ENCODE assay signal across 14 cellular contexts in the genomic region with DNA sequence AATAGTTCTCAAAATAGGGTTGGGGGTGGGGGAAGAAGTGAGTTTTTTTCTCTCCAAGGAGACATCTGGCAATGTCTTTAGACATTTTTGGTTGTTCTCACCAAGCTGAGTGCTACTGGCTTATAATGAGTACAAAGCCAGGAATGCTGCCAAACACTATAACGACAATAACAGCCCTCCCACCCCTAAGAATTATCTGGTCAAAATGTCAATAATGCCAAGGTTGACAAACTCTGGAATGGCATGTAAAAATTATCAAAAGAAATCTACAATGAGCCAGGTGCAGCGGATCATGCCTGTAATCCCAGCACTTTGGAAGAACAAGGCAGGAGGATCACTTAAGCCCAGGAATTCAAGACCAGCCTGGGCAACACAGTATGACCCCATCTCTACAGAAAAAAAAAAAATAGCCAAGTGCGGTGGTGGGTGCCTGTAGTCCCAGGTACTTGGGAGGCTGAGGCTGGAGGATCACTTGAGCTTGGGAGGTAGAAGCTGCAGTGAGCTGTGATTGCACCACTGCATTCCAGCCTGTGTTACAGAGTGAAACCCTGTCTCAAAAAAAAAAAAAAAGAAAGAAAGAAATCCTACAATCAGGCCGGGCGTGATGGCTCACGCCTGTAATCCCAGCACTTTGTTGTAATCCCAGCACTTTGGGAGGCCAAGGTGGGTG. TPM values are rescaled to one million over a fixed set of nuclear protein-coding genes. Genes with fewer than 3 reads are reported as not detected.
DNase-seq lines count a peak whose midpoint lies in the region; ATAC-seq lines count a peak whose summit lies in the region.
"Had no signal": no experiment of that assay in that cellular context is flagged by ENCODE, and none has a peak within 500 bp of the region (broad histone marks: within the 10 kb centered on the region; RNA-seq: fewer than 3 reads in every experiment).

No MANE protein-coding gene starts in this region.

- no peak overlapping the region for H2BK5ac ChIP-seq in mesendoderm (ENCODE audit: low read length)

- no peak overlapping the region for H2AFZ ChIP-seq in GM23248

- no peak overlapping the region for H2BK15ac ChIP-seq in mesendoderm (replicated peaks; ENCODE audit: low read depth)

- H4K5ac ChIP-seq in mesendoderm (ENCODE audit: low read length): no peak overlapping the region

- H3K18ac ChIP-seq in mesendoderm (ENCODE audit: low read length): no peak overlapping the region

- no peak overlapping the region for H2BK120ac ChIP-seq in mesendoderm (ENCODE audit: low read depth, low read length)

- no peak overlapping the region for H3K4me3 ChIP-seq in BLaER1 treated with 17β-estradiol and CSF1 and Interleukin-3, amounts not matched to agents 10 nM and 100 nM
- H3K4me3 ChIP-seq in GM23248: no peak overlapping the region
- no peak overlapping the region for H3K4me3 ChIP-seq in mesendoderm (ENCODE audit: low read length)

- DNase-seq in GM23248 (no peak), astrocyte of the hippocampus (ENCODE audit: low read depth, low spot score) (peak; percentile 7), mesendoderm (peak; percentile 5), NCI-H2107 (lab: John Stamatoyannopoulos, UW) (no peak)
- DNase-seq in stimulated activated CD4-positive, alpha-beta T cell treated with anti-CD3 and anti-CD28 coated beads, Interleukin-2, amount 100 ng/mL, for 48 hours: no peak
- DNase-seq: activated CD4-positive, alpha-beta T cell treated with anti-CD3 and anti-CD28 coated beads for 36 hours; DMS53; Kasumi-1; NCI-H1436; NCI-H345; SHP77 had no signal

- in situ Hi-C loops in GM23248 (cut with MboI): no loop called here

- peaks cover 15 to 56% (median 42%) of the 10 kb centered on the region in 11 experiments; a peak in 17 of 22 replicates for H4K20me1 ChIP-seq in BLaER1 treated with 17β-estradiol and CSF1 and Interleukin-3, amounts not matched to agents 10 nM and 100 nM
- H4K20me1 ChIP-seq in GM23248 (ENCODE audit: insufficient read depth): no peaks in the 10 kb centered on the region

- no peak overlapping the region for H3K4ac ChIP-seq in mesendoderm (ENCODE audit: low read depth, low read length)

- H4K8ac ChIP-seq in mesendoderm (ENCODE audit: low read depth, low read length): no peak overlapping the region

- no peaks in the 10 kb centered on the region for H3K9me2 ChIP-seq in GM23248 (ENCODE audit: insufficient read depth)

- WGBS in GM23248 (ENCODE audit: low coverage in 1 of 2, low lambda C conversion rate in 2 of 2, missing lambda C conversion rate in 2 of 2), 2 experiments: 84 to 85% methylated on average over 6 of the region's 6 CpGs
- no CpG with 5 or more reads among the region's 6 CpGs for WGBS in mesendoderm (ENCODE audit: extremely low coverage, insufficient coverage, low lambda C conversion rate)

- no peak for ATAC-seq in GM18867 (IDR thresholded peaks at IDR 0.05; ENCODE audit: unreplicated experiment)
- ATAC-seq: activated CD4-positive, alpha-beta T cell treated with anti-CD3 and anti-CD28 coated beads for 36 hours; left lobe of liver had no signal

- H3K4me1 ChIP-seq in BLaER1 treated with 17β-estradiol and CSF1 and Interleukin-3, amounts not matched to agents 10 nM and 100 nM: peaks cover 20 to 38% (median 29%) of the 10 kb centered on the region in 10 experiments
- H3K4me1 ChIP-seq in GM23248 (ENCODE audit: insufficient read depth) (peaks cover 26% of the 10 kb centered on the region), mesendoderm (ENCODE audit: control insufficient read depth, low read depth, low read length) (no peaks in the 10 kb centered on the region)

- peaks cover 4% of the 10 kb centered on the region for H3K79me1 ChIP-seq in mesendoderm (ENCODE audit: low read length)

- H3K9ac ChIP-seq in BLaER1 treated with 17β-estradiol and CSF1 and Interleukin-3, amounts not matched to agents 10 nM and 100 nM: peak overlapping the region in 2 of 11 experiments; percentile 36 to 99; a peak in 5 of 22 replicates
- H3K9ac ChIP-seq in GM23248 (no peak overlapping the region), mesendoderm (ENCODE audit: low read length) (no peak overlapping the region)

- no peak overlapping the region for H3K27ac ChIP-seq in BLaER1 treated with 17β-estradiol and CSF1 and Interleukin-3, amounts not matched to agents 10 nM and 100 nM
- H3K27ac ChIP-seq in GM23248 (peak overlapping the region; percentile 97; the same call in 1 of the 2 replicates), mesendoderm (ENCODE audit: low read depth, low read length) (no peak overlapping the region)

- H3K9me3 ChIP-seq in BLaER1 treated with 17β-estradiol and CSF1 and Interleukin-3, amounts not matched to agents 10 nM and 100 nM (replicated peaks in 1 of 11): no peaks in the 10 kb centered on the region
- no peaks in the 10 kb centered on the region for H3K9me3 ChIP-seq in GM23248 (ENCODE audit: low read depth)

- H3K36me3 ChIP-seq in BLaER1 treated with 17β-estradiol and CSF1 and Interleukin-3, amounts not matched to agents 10 nM and 100 nM: peaks cover 36 to 58% (median 52%) of the 10 kb centered on the region in 11 experiments
- H3K36me3 ChIP-seq in GM23248 (ENCODE audit: low read depth) (peaks cover 31% of the 10 kb centered on the region), mesendoderm (ENCODE audit: control insufficient read depth, insufficient read depth, low read length) (no peaks in the 10 kb centered on the region)

- H3K27me3 ChIP-seq in BLaER1 treated with 17β-estradiol and CSF1 and Interleukin-3, amounts not matched to agents 10 nM and 100 nM: no peaks in the 10 kb centered on the region
- H3K27me3 ChIP-seq in GM23248 (replicated peaks; ENCODE audit: insufficient read depth): no peaks in the 10 kb centered on the region
- no peaks in the 10 kb centered on the region for H3K27me3 ChIP-seq in mesendoderm (ENCODE audit: insufficient read depth, low read length, poor library complexity)

- no peak overlapping the region for H3K56ac ChIP-seq in mesendoderm (ENCODE audit: low read length)

- H3F3A ChIP-seq in GM23248 (ENCODE audit: insufficient read depth): peaks cover 29% of the 10 kb centered on the region; the same call in 1 of the 2 replicates

- no peak overlapping the region for H2AK5ac ChIP-seq in mesendoderm (ENCODE audit: low read length)

- no peak overlapping the region for H3K23ac ChIP-seq in mesendoderm (ENCODE audit: low read length)

- H3K79me2 ChIP-seq in GM23248 (ENCODE audit: insufficient read depth) (peaks cover 89% of the 10 kb centered on the region), mesendoderm (ENCODE audit: control insufficient read depth, insufficient read depth, low read length) (peaks cover 34% of the 10 kb centered on the region)

- H3K4me2 ChIP-seq in BLaER1 treated with 17β-estradiol and CSF1 and Interleukin-3, amounts not matched to agents 10 nM and 100 nM: peak overlapping the region in 10 of 11 experiments; percentile 12 to 94 (median 79); a peak in 15 of 22 replicates
- H3K4me2 ChIP-seq in GM23248 (ENCODE audit: unreplicated experiment): no peak overlapping the region
- no peak overlapping the region for H3K4me2 ChIP-seq in mesendoderm (ENCODE audit: low read length)

RNA-seq across cellular contexts. Expression of a gene that starts 2.5 kb away (rescaled TPM):
- total RNA-seq in GM23248 (2014; rRNA removed; shearing (Covaris generic)): 59.3 and 86.0 TPM in 2 replicates
- polyA plus RNA-seq in GM23248 (2016; fragmentation: Nextera tagmentation; extraction: Ambion mirVana): 358 and 376 TPM in 2 replicates
- 323 TPM for polyA plus RNA-seq in mesendoderm (2013, experiment 1 of 2)
- 316 TPM for polyA plus RNA-seq in mesendoderm (2013, experiment 2 of 2)

RNA-seq across cellular contexts. Expression of a gene that starts 2.5 kb away (rescaled TPM):
- 23.4 and 24.4 TPM in 2 replicates for total RNA-seq in GM23248 (2014; rRNA removed; shearing (Covaris generic))
- polyA plus RNA-seq in GM23248 (2016; fragmentation: Nextera tagmentation; extraction: Ambion mirVana): 14.8 and 17.6 TPM in 2 replicates
- 20.7 TPM for polyA plus RNA-seq in mesendoderm (2013, experiment 1 of 2)
- polyA plus RNA-seq in mesendoderm (2013, experiment 2 of 2): 20.8 TPM

Comparison
In these comparisons a context has a peak if more than half of its experiments do, and no peak if none do; other contexts are left out.
1. H3K4me2 ChIP-seq: peak in BLaER1 treated with 17β-estradiol and CSF1 and Interleukin-3, amounts not matched to agents 10 nM and 100 nM (10 of 11); none in GM23248 (single experiment) and mesendoderm (single experiment).
2. DNase-seq: peak in astrocyte of the hippocampus (single experiment) and mesendoderm (single experiment); none in GM23248 (single experiment), stimulated activated CD4-positive, alpha-beta T cell treated with anti-CD3 and anti-CD28 coated beads, Interleukin-2, amount 100 ng/mL, for 48 hours (0 of 2) and NCI-H2107 (single experiment).